ENCODE assay signal across 1 cellular context in genomic region chr2:190354003-190354690, GRCh38.
TF ChIP-seq lines count a peak whose summit lies in the region.

No MANE protein-coding gene starts in this region.

TF ChIP-seq in K562, 482 proteins besides CTCF, POLR2A, EP300 and RAD21 (continued from another document and continues in another):
- no peak for TF ChIP-seq ZNF395 (CRISPR knock-in tag; IDR thresholded peaks at IDR 0.05)
- TF ChIP-seq IRF9 (tag; IDR thresholded peaks at IDR 0.05): no peak
- no peak for TF ChIP-seq AFF4 (CRISPR knock-in tag; IDR thresholded peaks at IDR 0.05)
- TF ChIP-seq SIX5 (IDR thresholded peaks at IDR 0.05; ENCODE audit: borderline replicate concordance in 1 of 2, insufficient read depth in 1 of 2, low read depth in 1 of 2, low read length in 2 of 2): no peak
- TF ChIP-seq ILF3 (IDR thresholded peaks at IDR 0.05; ENCODE audit: borderline replicate concordance): no peak
- no peak for TF ChIP-seq CHD1 (IDR thresholded peaks at IDR 0.05; ENCODE audit: low read length)
- TF ChIP-seq ATF3 (IDR thresholded peaks at IDR 0.05): peak; percentile 46; the same call in 1 of the 2 replicates
- no peak for TF ChIP-seq ATF3 (CRISPR knock-in tag; conservative IDR thresholded peaks at IDR 0.05)
- TF ChIP-seq FOXP1 (CRISPR knock-in tag; IDR thresholded peaks at IDR 0.05): no peak
- TF ChIP-seq NEUROD1 (IDR thresholded peaks at IDR 0.05; ENCODE audit: borderline replicate concordance, low read depth, low read length, partially characterized antibody): no peak
- TF ChIP-seq CEBPG (CRISPR knock-in tag; IDR thresholded peaks at IDR 0.05): no peak
- TF ChIP-seq CEBPG (tag; conservative IDR thresholded peaks at IDR 0.05 in 1 of 2, IDR thresholded peaks at IDR 0.05 in 1 of 2): no peak
- no peak for TF ChIP-seq E2F3 (CRISPR knock-in tag; IDR thresholded peaks at IDR 0.05)
- TF ChIP-seq DPF2 (IDR thresholded peaks at IDR 0.05): peak; percentile 67
- no peak for TF ChIP-seq C11orf30 (IDR thresholded peaks at IDR 0.05; ENCODE audit: low read depth)
- no peak for TF ChIP-seq E2F5 (CRISPR knock-in tag; IDR thresholded peaks at IDR 0.05)
- TF ChIP-seq ZZZ3 (IDR thresholded peaks at IDR 0.05): no peak
- TF ChIP-seq E2F6 (IDR thresholded peaks at IDR 0.05; ENCODE audit: borderline replicate concordance in 1 of 2, extremely low read depth in 1 of 2, insufficient read depth in 1 of 2, insufficient read length in 1 of 2, low read depth in 1 of 2, low read length in 1 of 2, poor library complexity in 1 of 2, severe bottlenecking in 1 of 2): no peak
- no peak for TF ChIP-seq ZNF184 (CRISPR knock-in tag; IDR thresholded peaks at IDR 0.05)
- TF ChIP-seq ZNF354B (CRISPR knock-in tag; IDR thresholded peaks at IDR 0.05): no peak
- TF ChIP-seq TAF15 (IDR thresholded peaks at IDR 0.05; ENCODE audit: low read depth, low read length): no peak
- no peak for TF ChIP-seq U2AF1 (optimal IDR thresholded peaks at IDR 0.05; ENCODE audit: low read depth, low read length)
- no peak for TF ChIP-seq FOXA1 (IDR thresholded peaks at IDR 0.05; ENCODE audit: borderline replicate concordance)
- peak; percentile 48; the same call in 1 of the 2 replicates for TF ChIP-seq CREB1 (IDR thresholded peaks at IDR 0.05)
- no peak for TF ChIP-seq CREB1 (CRISPR knock-in tag; IDR thresholded peaks at IDR 0.05)
- no peak for TF ChIP-seq MEF2A (IDR thresholded peaks at IDR 0.05; ENCODE audit: control insufficient read depth, low read depth, low read length)
- no peak for TF ChIP-seq JUNB (CRISPR knock-in tag; conservative IDR thresholded peaks at IDR 0.05)
- no peak for TF ChIP-seq KDM5B (IDR thresholded peaks at IDR 0.05; ENCODE audit: insufficient replicate concordance, low read depth, low read length)
- no peak for TF ChIP-seq SMARCE1 (IDR thresholded peaks at IDR 0.05)
- peak; percentile 73 for TF ChIP-seq NCOR1 (IDR thresholded peaks at IDR 0.05)
- TF ChIP-seq RHOXF2B (CRISPR knock-in tag; conservative IDR thresholded peaks at IDR 0.05): no peak
- TF ChIP-seq U2AF2 (optimal IDR thresholded peaks at IDR 0.05; ENCODE audit: low read depth, low read length): no peak
- TF ChIP-seq ATF6 (CRISPR knock-in tag; IDR thresholded peaks at IDR 0.05): no peak
- no peak for TF ChIP-seq ZNF830 (CRISPR knock-in tag; IDR thresholded peaks at IDR 0.05)
- no peak for TF ChIP-seq SMC3 (conservative IDR thresholded peaks at IDR 0.05; ENCODE audit: insufficient read depth, low read depth, low read length)
- no peak for TF ChIP-seq CHD2 (IDR thresholded peaks at IDR 0.05; ENCODE audit: low read depth, low read length)
- no peak for TF ChIP-seq SMAD3 (CRISPR knock-in tag; conservative IDR thresholded peaks at IDR 0.05)
- no peak for TF ChIP-seq WHSC1 (IDR thresholded peaks at IDR 0.05; ENCODE audit: low read length)
- no peak for TF ChIP-seq RNF219 (CRISPR knock-in tag; IDR thresholded peaks at IDR 0.05)
- TF ChIP-seq PHTF2 (CRISPR knock-in tag; IDR thresholded peaks at IDR 0.05): no peak
- no peak for TF ChIP-seq TBP (optimal IDR thresholded peaks at IDR 0.05; ENCODE audit: low read depth, low read length)
- TF ChIP-seq MAFG (tag; conservative IDR thresholded peaks at IDR 0.05): no peak
- peak; percentile 66; the same call in 1 of the 2 replicates for TF ChIP-seq SOX6 (IDR thresholded peaks at IDR 0.05)
- no peak for TF ChIP-seq SPI1 (IDR thresholded peaks at IDR 0.05; ENCODE audit: borderline replicate concordance, low read depth, low read length)
- no peak for TF ChIP-seq NELFE (IDR thresholded peaks at IDR 0.05; ENCODE audit: insufficient read depth, insufficient read length)
- TF ChIP-seq PHF21A (IDR thresholded peaks at IDR 0.05; ENCODE audit: borderline replicate concordance, low read depth): no peak
- no peak for TF ChIP-seq MNT (conservative IDR thresholded peaks at IDR 0.05)
- TF ChIP-seq ZNF785 (CRISPR knock-in tag; IDR thresholded peaks at IDR 0.05): no peak
- no peak for TF ChIP-seq HCFC1 (IDR thresholded peaks at IDR 0.05; ENCODE audit: low read depth, low read length)
- TF ChIP-seq PML (IDR thresholded peaks at IDR 0.05; ENCODE audit: low read length): no peak
- no peak for TF ChIP-seq TCF7 (IDR thresholded peaks at IDR 0.05; ENCODE audit: borderline replicate concordance)
- TF ChIP-seq POLR2H (tag; IDR thresholded peaks at IDR 0.05; ENCODE audit: low read depth): no peak
- TF ChIP-seq GTF3C2 (IDR thresholded peaks at IDR 0.05; ENCODE audit: borderline replicate concordance, extremely low read depth, insufficient read length): no peak
- TF ChIP-seq RFX5 (IDR thresholded peaks at IDR 0.05; ENCODE audit: low read depth, low read length): no peak
